Comparison of ENCODE assay signal across 8 cellular contexts in the genomic region with DNA sequence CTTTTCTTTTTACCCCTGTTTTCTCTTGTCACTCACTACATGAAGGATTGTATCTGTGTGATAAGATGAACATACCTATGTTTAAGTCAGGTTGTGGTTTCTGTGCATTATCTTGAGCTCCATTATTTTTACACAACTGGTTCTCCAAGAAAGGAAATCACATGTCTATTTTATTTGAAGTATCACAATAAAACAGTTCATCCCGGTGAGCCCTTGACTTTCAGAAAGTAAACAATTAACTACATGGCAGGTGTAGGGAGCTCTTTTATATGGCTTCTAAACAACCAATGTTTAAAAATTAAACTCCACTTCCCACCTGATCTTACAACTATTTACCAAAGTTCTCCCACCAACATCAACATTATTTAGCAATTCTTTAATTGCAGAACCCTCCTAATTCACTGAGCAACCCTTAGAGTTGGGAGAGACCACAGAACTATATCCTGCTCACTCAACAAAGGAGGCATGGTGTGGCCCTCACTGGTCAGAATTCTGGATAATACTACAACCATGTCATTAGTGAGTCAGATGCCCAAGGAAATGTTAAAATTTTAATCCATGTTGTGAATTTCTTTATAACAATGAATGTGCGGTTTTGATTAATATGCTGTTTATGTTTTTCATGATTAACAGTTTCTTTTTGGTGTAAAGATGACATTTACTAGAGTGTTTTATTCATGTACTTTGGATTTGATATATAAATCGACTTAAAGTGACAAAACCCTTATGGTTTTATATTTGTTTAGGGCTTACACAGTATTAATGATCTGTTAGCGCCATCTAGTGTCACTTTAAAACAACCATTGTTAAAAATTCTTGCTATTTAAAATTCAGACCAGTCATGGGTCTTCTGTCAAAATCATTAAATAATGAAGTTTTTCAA. TPM values are rescaled to one million over a fixed set of nuclear protein-coding genes. Genes with fewer than 3 reads are reported as not detected.
A peak's percentile ranks its signal among the peaks of the same experiment; 100 is the strongest.
DNase-seq lines count a peak whose midpoint lies in the region; ATAC-seq, FAIRE-seq and TF ChIP-seq lines count a peak whose summit lies in the region.

No MANE protein-coding gene starts in this region.

- H3K27ac ChIP-seq in AG04450 (ENCODE audit: low read depth, low read length) (no peak overlapping the region), lower lobe of right lung (no peak overlapping the region)

- CTCF ChIA-PET in AG04450 (lab: Charles Lee): interaction anchor here (0.5 to 3.7 kb wide), 19 partner anchors 8 to 464 kb away, joined by 3 to 24 read pairs (median 4); a partner anchor contains a TSS

- POLR2A ChIA-PET in AG04450 (lab: Yijun Ruan, JAX): no interaction called here

- FAIRE-seq in GM19239 (lab: Jason Lieb, UNC): peak; percentile 86

- ATAC-seq in lower lobe of right lung: no peak
- no peak for ATAC-seq in HG02973 (IDR thresholded peaks at IDR 0.05; ENCODE audit: unreplicated experiment)
- ATAC-seq in GM21717 (IDR thresholded peaks at IDR 0.05; ENCODE audit: unreplicated experiment): no peak

- TF ChIP-seq CTCF in AG04450 (IDR thresholded peaks at IDR 0.05; ENCODE audit: low read depth, low read length) (peak; percentile 55), lower lobe of right lung (IDR thresholded peaks at IDR 0.05) (peak; percentile 45)

- peaks cover 10% of the 10 kb centered on the region for H3K36me3 ChIP-seq in lower lobe of right lung

- H3K4me1 ChIP-seq in lower lobe of right lung: no peaks in the 10 kb centered on the region

- H3K27me3 ChIP-seq in AG04450 (ENCODE audit: control insufficient read depth, insufficient read depth, low read length) (no peaks in the 10 kb centered on the region), lower lobe of right lung (ENCODE audit: low read depth) (no peaks in the 10 kb centered on the region)

- in situ Hi-C loops in T47D (cut with HindIII; ENCODE audit: low pct_unique_long_range_greater_than_20kb, low sequenced_read_pairs): no loop called here

- intact Hi-C loops in lower lobe of right lung (cut with DNase I): no loop called here

- H3K4me3 ChIP-seq in AG04450 (ENCODE audit: low read depth, low read length): no peak overlapping the region
- no peak overlapping the region for H3K4me3 ChIP-seq in lower lobe of right lung

- DNase-seq in AG04450 (ENCODE audit: low read depth, low spot score): peak; percentile 15
- no peak for DNase-seq in GM19239 (ENCODE audit: insufficient read length, low spot score)
- DNase-seq in NCI-H510A treated with DMSO at 0.1 percent for 48 hours (lab: John Stamatoyannopoulos, UW): peak; percentile 92
- peak; percentile 40 to 63 for DNase-seq in T47D (ENCODE audit: low read depth in 1 of 2, low spot score in 1 of 2)
- no peak for DNase-seq in lower lobe of right lung
- DNase-seq in activated CD4-positive, alpha-beta T cell treated with anti-CD3 and anti-CD28 coated beads for 1 hour: no peak

- H3K9me3 ChIP-seq in AG04450 (ENCODE audit: control insufficient read depth, insufficient read depth, low read length): no peaks in the 10 kb centered on the region
- H3K9me3 ChIP-seq in lower lobe of right lung: no peaks in the 10 kb centered on the region

RNA-seq across cellular contexts. Expression of a gene that starts 50.0 kb away (rescaled TPM):
- polyA plus RNA-seq in AG04450 (2011; rRNA removed): not detected in 2 replicates
- not detected in 2 replicates for polyA minus RNA-seq in AG04450 (2011; rRNA and poly(A)+ RNA removed)
- total RNA-seq in lower lobe of right lung: not detected

Comparison
In these comparisons a context has a peak if more than half of its experiments do, and no peak if none do; other contexts are left out.
1. DNase-seq: peak in AG04450 (single experiment), NCI-H510A treated with DMSO at 0.1 percent for 48 hours (single experiment) and T47D (2 of 2); none in GM19239 (single experiment), lower lobe of right lung (single experiment) and activated CD4-positive, alpha-beta T cell treated with anti-CD3 and anti-CD28 coated beads for 1 hour (single experiment).